22 cellular contexts compared by ENCODE assay signal in genomic region chr17:17815062-17815406, GRCh38. TPM values are rescaled to one million over a fixed set of nuclear protein-coding genes. Genes with fewer than 3 reads are reported as not detected.
DNase-seq lines count a peak whose midpoint lies in the region; ATAC-seq, FAIRE-seq and TF ChIP-seq lines count a peak whose summit lies in the region.
"Had no signal": no experiment of that assay in that cellular context is flagged by ENCODE, and none has a peak within 500 bp of the region (broad histone marks: within the 10 kb centered on the region; RNA-seq: fewer than 3 reads in every experiment).

No MANE protein-coding gene starts in this region.

- CTCF ChIA-PET in activated naive CD4-positive, alpha-beta T cell treated with anti-CD3 and anti-CD28 coated beads, Interleukin-2, amount 10 ng/mL, durations not matched to agents 7 days and 5 days (lab: Charles Lee) = interaction anchor here (1.2 to 5.9 kb wide), 3 partner anchors 13 to 136 kb away, joined by 3 to 95 read pairs (median 3); no protein-coding TSS in a partner anchor
- CTCF ChIA-PET in K562 (lab: Yijun Ruan, JAX; ENCODE audit: low intra/inter-chr PET ratio) = no interaction called here

- H3K9me3 Mint-ChIP-seq in activated naive CD4-positive, alpha-beta T cell treated with anti-CD3 and anti-CD28 coated beads, Interleukin-2, amount 10 ng/mL, durations not matched to agents 7 days and 5 days = no peaks in the 10 kb centered on the region
- H3K9me3 Mint-ChIP-seq in activated T-helper 17 cell treated with anti-CD3 and anti-CD28 coated beads, Interleukin-2, amount 50 U/mL, for 72 hours = no peaks in the 10 kb centered on the region

- peaks cover 25% of the 10 kb centered on the region for H4K20me1 ChIP-seq in K562 (replicated peaks; ENCODE audit: control insufficient read depth, insufficient read depth, low read length)

- peak overlapping the region; percentile 24 for H3K27ac Mint-ChIP-seq in activated naive CD4-positive, alpha-beta T cell treated with anti-CD3 and anti-CD28 coated beads, Interleukin-2, amount 10 ng/mL, durations not matched to agents 7 days and 5 days
- H3K27ac Mint-ChIP-seq in activated T-helper 17 cell treated with anti-CD3 and anti-CD28 coated beads, Interleukin-2, amount 50 U/mL, for 72 hours = no peak overlapping the region

- BruUV-seq in K562 (replicated peaks; lab: Mats Ljungman, UMichigan) = no TSS peak

- no peak overlapping the region for H3K4me2 ChIP-seq in K562 (ENCODE audit: insufficient read depth, low read length)

- TF ChIP-seq RAD21 in K562 (CRISPR knock-in tag; conservative IDR thresholded peaks at IDR 0.05 in 1 of 2, IDR thresholded peaks at IDR 0.05 in 1 of 2) = no peak

- TF ChIP-seq POLR2A in K562 (conservative IDR thresholded peaks at IDR 0.05) = no peak
- TF ChIP-seq POLR2A in thyroid gland (IDR thresholded peaks at IDR 0.05) = no peak

- no peak overlapping the region for H3K27ac ChIP-seq in K562 (ENCODE audit: extremely low read depth, low read depth, low read length)
- peak overlapping the region; percentile 32 to 46 (median 43) for H3K27ac ChIP-seq in thyroid gland

- no peaks in the 10 kb centered on the region for H3K27me3 ChIP-seq in K562 (ENCODE audit: control insufficient read depth in 2 of 2, insufficient read depth in 2 of 2, low read length in 2 of 2)
- no peaks in the 10 kb centered on the region for H3K27me3 ChIP-seq in thyroid gland
- H3K27me3 ChIP-seq: spleen had no signal

- H3K4me1 Mint-ChIP-seq in activated naive CD4-positive, alpha-beta T cell treated with anti-CD3 and anti-CD28 coated beads, Interleukin-2, amount 10 ng/mL, durations not matched to agents 7 days and 5 days = peaks cover 38% of the 10 kb centered on the region
- peaks cover 13% of the 10 kb centered on the region for H3K4me1 Mint-ChIP-seq in activated T-helper 17 cell treated with anti-CD3 and anti-CD28 coated beads, Interleukin-2, amount 50 U/mL, for 72 hours

- intact Hi-C loops in K562 (cut with micrococcal nuclease) = no loop called here
- intact Hi-C loops in left ventricle myocardium superior (cut with micrococcal nuclease) = no loop called here
- intact Hi-C loops in thyroid gland (cut with DNase I) = loop anchor here (10.0 kb wide), 1 partner anchor 100 kb away; no protein-coding TSS in a partner anchor

- H3K4me3 Mint-ChIP-seq in activated naive CD4-positive, alpha-beta T cell treated with anti-CD3 and anti-CD28 coated beads, Interleukin-2, amount 10 ng/mL, durations not matched to agents 7 days and 5 days = no peak overlapping the region
- H3K4me3 Mint-ChIP-seq in activated T-helper 17 cell treated with anti-CD3 and anti-CD28 coated beads, Interleukin-2, amount 50 U/mL, for 72 hours = no peak overlapping the region

- H3K79me2 ChIP-seq in K562 (ENCODE audit: control insufficient read depth, insufficient read depth, low read length) = peaks cover 29% of the 10 kb centered on the region

- 61% methylated on average over 6 of the region's 8 CpGs for WGBS in K562 (ENCODE audit: insufficient coverage, low coverage, missing lambda C conversion rate)
- 60 to 69% methylated on average over 2 to 6 of the region's 8 CpGs for WGBS in thyroid gland, 2 donors

- POLR2A ChIA-PET in K562 (lab: Yijun Ruan, JAX) = interaction anchor here (0.9 to 1.9 kb wide), 4 partner anchors 9 to 223 kb away, joined by 3 to 8 read pairs (median 6); partner anchors contain the start of gene SREBF1

- no peak for FAIRE-seq in K562 (lab: Jason Lieb, UNC)
- FAIRE-seq: bronchial epithelial cell, GM12892, H54 had no signal

- H3K4me1 ChIP-seq in K562 (replicated peaks in 1 of 2; ENCODE audit: control insufficient read depth in 2 of 2, insufficient read depth in 2 of 2, low read length in 2 of 2) (peaks cover 26 to 92% of the 10 kb centered on the region in 2 experiments), thyroid gland (peaks cover 17 to 53% of the 10 kb centered on the region in 2 donors)

- H3K9me1 ChIP-seq in K562 (ENCODE audit: control insufficient read depth, insufficient read depth, low read length) = peaks cover 4% of the 10 kb centered on the region

- DNase-seq in activated naive CD4-positive, alpha-beta T cell treated with anti-CD3 and anti-CD28 coated beads, Interleukin-2, amount 10 ng/mL, durations not matched to agents 7 days and 5 days = no peak
- DNase-seq in activated naive CD4-positive, alpha-beta T cell treated with Interleukin-2 at 50 U/mL for 16 hours = no peak
- DNase-seq in K562 (ENCODE audit: extremely low read depth in 1 of 4, low spot score in 3 of 4) (no peak), left ventricle myocardium superior (peak; percentile 79), thyroid gland (peak; percentile 53 to 70), CD1c-positive myeloid dendritic cell (ENCODE audit: extremely low spot score) (no peak)
- DNase-seq: activated CD4-positive, CD25-positive, alpha-beta regulatory T cell treated with anti-CD3 and anti-CD28 coated beads, Interleukin-2, amount 50 U/mL, for 72 hours; activated CD8-positive, alpha-beta memory T cell treated with anti-CD3 and anti-CD28 coated beads, Interleukin-2, amount 50 U/mL, for 48 hours; activated naive CD4-positive, alpha-beta T cell treated with anti-CD3 and anti-CD28 coated beads, Interleukin-2, amount 50 U/mL, for 16 hours; effector CD4-positive, alpha-beta T cell; GDM1; NCI-H1436 treated with DMSO at 0.1 percent for 48 hours; NCI-H345; SHP77 treated with DMSO at 0.1 percent for 48 hours; spleen; stimulated activated naive CD4-positive, alpha-beta T cell; T-helper 2 cell had no signal

- no peak for TF ChIP-seq CTCF in K562 (IDR thresholded peaks at IDR 0.05 in 2 of 3, conservative IDR thresholded peaks at IDR 0.05 in 1 of 3; ENCODE audit: insufficient read depth in 2 of 3, low read depth in 1 of 3, low read length in 3 of 3)
- no peak for TF ChIP-seq CTCF in thyroid gland (IDR thresholded peaks at IDR 0.05)

- 0 out of 4 replicates have a peak overlapping the region, but pooled peaks of 1 of the 2 experiments have one; percentile 17 for H3K9ac ChIP-seq in K562 (ENCODE audit: insufficient read depth in 1 of 2, low read depth in 2 of 2, low read length in 2 of 2)

- H3K9me3 ChIP-seq in K562 (replicated peaks; ENCODE audit: control insufficient read depth, insufficient read depth, low read depth, low read length) (no peaks in the 10 kb centered on the region), thyroid gland (no peaks in the 10 kb centered on the region)
- H3K9me3 ChIP-seq: spleen had no signal

- ATAC-seq in K562 (no peak), left ventricle myocardium superior (peak; percentile 74), GM19351 (IDR thresholded peaks at IDR 0.05; ENCODE audit: unreplicated experiment) (no peak)
- ATAC-seq in activated T-helper 17 cell treated with anti-CD3 and anti-CD28 coated beads, Interleukin-2, amount 50 U/mL, for 72 hours (replicated peaks) = no peak

- TF ChIP-seq EP300 in K562 (IDR thresholded peaks at IDR 0.05; ENCODE audit: low read length) = no peak

- H3K4me3 ChIP-seq in K562 = no peak overlapping the region
- H3K4me3 ChIP-seq in thyroid gland (replicated peaks in 1 of 3) = no peak overlapping the region
- H3K4me3 ChIP-seq: spleen had no signal

- H3K36me3 ChIP-seq in K562 (ENCODE audit: control insufficient read depth, insufficient read depth, low read length) (peaks cover 96% of the 10 kb centered on the region; the same call in 2 of the 3 replicates), thyroid gland (peaks cover 18 to 51% of the 10 kb centered on the region in 2 donors)

- in situ Hi-C loops in K562 (cut with MboI) = loop anchor here (5.0 kb wide), 1 partner anchor 42 kb away; no protein-coding TSS in a partner anchor

- no peak overlapping the region for H2AFZ ChIP-seq in K562 (ENCODE audit: low read depth, low read length)

- peaks cover 56% of the 10 kb centered on the region for H3K36me3 Mint-ChIP-seq in activated naive CD4-positive, alpha-beta T cell treated with anti-CD3 and anti-CD28 coated beads, Interleukin-2, amount 10 ng/mL, durations not matched to agents 7 days and 5 days
- peaks cover 80% of the 10 kb centered on the region for H3K36me3 Mint-ChIP-seq in activated T-helper 17 cell treated with anti-CD3 and anti-CD28 coated beads, Interleukin-2, amount 50 U/mL, for 72 hours (ENCODE audit: low read depth)

- H3K27me3 Mint-ChIP-seq in activated naive CD4-positive, alpha-beta T cell treated with anti-CD3 and anti-CD28 coated beads, Interleukin-2, amount 10 ng/mL, durations not matched to agents 7 days and 5 days = no peaks in the 10 kb centered on the region
- no peaks in the 10 kb centered on the region for H3K27me3 Mint-ChIP-seq in activated T-helper 17 cell treated with anti-CD3 and anti-CD28 coated beads, Interleukin-2, amount 50 U/mL, for 72 hours

TF ChIP-seq in K562, 482 proteins besides CTCF, POLR2A, EP300 and RAD21:
- TF ChIP-seq DDX20 (tag; IDR thresholded peaks at IDR 0.05; ENCODE audit: low read depth) = no peak
- peak; percentile 17; the same call in 1 of the 2 replicates for TF ChIP-seq NFE2 (IDR thresholded peaks at IDR 0.05; ENCODE audit: low read depth)
- TF ChIP-seq NR2F6 (CRISPR knock-in tag; IDR thresholded peaks at IDR 0.05) = no peak
- 0 out of 2 replicates have a peak, but pooled peaks have one; percentile 6 for TF ChIP-seq POLR2G (IDR thresholded peaks at IDR 0.05; ENCODE audit: low read depth, low read length)
TF ChIP-seq in K562: peak in this region for 2.

RNA-seq across cellular contexts. Expression of gene SREBF1, which starts 21.8 kb away (rescaled TPM):
- 392 and 1,233 TPM in 2 replicates for total RNA-seq in K562 (2011; cell fraction: chromatin; rRNA removed; ENCODE audit: low replicate concordance)
- total RNA-seq in K562 (2011; cell fraction: nucleolus; rRNA removed) = 729 and 820 TPM in 2 replicates
- total RNA-seq in K562 (2011; cell fraction: nucleoplasm; rRNA removed) = 484 and 520 TPM in 2 replicates
- total RNA-seq in K562 (2014; rRNA removed) = 69.4 and 80.7 TPM in 2 replicates
- 28.6 and 31.2 TPM in 2 replicates for total RNA-seq in K562 (2014; rRNA removed; fragmentation: Illumina TruSeq; extraction: Trizol)
- total RNA-seq in K562 (2015; rRNA removed; fragmentation: Illumina TruSeq; extraction: Trizol) = 69.5 and 69.7 TPM in 2 replicates
- 134 and 169 TPM in 2 replicates for total RNA-seq in K562 (2021)
- 35.6 and 140 TPM in 2 replicates for polyA plus RNA-seq in K562 (2011; rRNA removed)
- 54.3 and 84.0 TPM in 2 replicates for polyA plus RNA-seq in K562 (2011; cell fraction: cytosol; rRNA removed)
- polyA plus RNA-seq in K562 (2011; cell fraction: nucleus; rRNA removed) = 590 and 682 TPM in 2 replicates
- 162 and 169 TPM in 2 replicates for polyA plus RNA-seq in K562 (2012)
- 98.4 and 117 TPM in 2 replicates for polyA plus RNA-seq in K562 (2014; fragmentation: Illumina TruSeq; extraction: Trizol)
- polyA plus RNA-seq in K562 (2014; fragmentation: Nextera tagmentation; extraction: Ambion mirVana) = 1 to 10 TPM; 1.6 to 1.7 TPM
- polyA plus RNA-seq in K562 (2014; rRNA removed) = 90.3 and 91.1 TPM in 2 replicates
- polyA minus RNA-seq in K562 (2011; rRNA and poly(A)+ RNA removed) = 33.6 and 42.1 TPM in 2 replicates
- 133 and 177 TPM in 2 replicates for polyA minus RNA-seq in K562 (2011; cell fraction: cytosol; rRNA and poly(A)+ RNA removed)
- polyA minus RNA-seq in K562 (2011; cell fraction: nucleus; rRNA and poly(A)+ RNA removed) = 150 and 229 TPM in 2 replicates
- 15.2 TPM for total RNA-seq in left ventricle myocardium superior
- total RNA-seq in thyroid gland = 10 to 100 TPM; 44.6 to 89.4 (median 63.0) TPM
- 10 to 100 TPM; 65.5 to 74.1 TPM for total RNA-seq in activated T-helper 17 cell treated with anti-CD3 and anti-CD28 coated beads, Interleukin-2, amount 50 U/mL, for 72 hours

Comparison
In these comparisons a context has a peak if more than half of its experiments do, and no peak if none do; other contexts are left out.
1. DNase-seq: peak in left ventricle myocardium superior (single experiment) and thyroid gland (2 of 2); none in activated naive CD4-positive, alpha-beta T cell treated with anti-CD3 and anti-CD28 coated beads, Interleukin-2, amount 10 ng/mL, durations not matched to agents 7 days and 5 days (single experiment), activated naive CD4-positive, alpha-beta T cell treated with Interleukin-2 at 50 U/mL for 16 hours (single experiment), K562 (0 of 4) and CD1c-positive myeloid dendritic cell (single experiment).